ENCODE assay signal across 8 cellular contexts in the genomic region with DNA sequence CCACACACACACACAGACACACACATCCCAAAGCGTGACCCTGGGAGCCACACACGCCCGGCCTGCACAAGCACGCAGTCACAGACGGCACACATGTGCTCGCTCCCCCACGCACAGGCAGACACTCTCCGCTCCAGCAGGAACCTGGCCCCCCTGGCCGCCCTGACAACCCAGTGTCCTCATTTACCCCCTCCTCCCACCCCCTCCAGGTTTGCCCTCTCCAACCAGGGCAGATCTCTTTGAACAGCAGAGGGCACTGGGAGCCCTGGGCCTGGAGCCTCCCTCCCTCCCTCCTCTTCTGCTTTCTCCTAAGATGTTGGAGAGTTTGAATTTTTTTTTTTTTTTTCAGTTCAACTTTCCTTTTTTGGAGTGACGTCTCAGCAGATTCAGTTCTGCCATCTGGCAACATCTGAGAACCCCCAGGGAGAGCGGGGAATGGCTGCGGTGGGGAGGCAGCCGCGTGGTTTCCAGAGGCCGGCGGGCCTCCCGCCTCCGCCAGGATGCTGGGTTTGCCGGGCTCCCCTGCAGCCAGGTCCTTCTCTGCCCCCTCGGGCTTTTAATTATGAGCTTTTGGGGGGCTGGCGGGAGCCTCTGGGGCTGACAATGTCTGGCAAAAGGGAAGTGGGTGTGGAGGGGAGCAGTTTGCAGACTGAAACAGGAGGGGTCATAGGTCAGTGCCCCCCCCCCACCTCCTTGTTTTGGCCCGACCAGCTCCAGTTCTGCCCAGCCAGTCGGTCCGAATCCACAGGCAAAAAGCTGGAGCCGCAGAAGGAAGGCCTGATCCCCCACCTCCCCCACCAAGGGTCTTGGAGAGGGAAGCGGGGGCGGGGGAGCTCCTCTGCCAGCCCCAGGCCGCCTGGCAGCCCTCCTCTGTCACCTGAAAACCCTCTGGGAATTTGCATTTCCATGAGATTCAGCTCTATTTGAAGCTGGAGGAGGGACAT. TPM values are rescaled to one million over a fixed set of nuclear protein-coding genes. Genes with fewer than 3 reads are reported as not detected.
DNase-seq lines count a peak whose midpoint lies in the region; ATAC-seq and TF ChIP-seq lines count a peak whose summit lies in the region.

No MANE protein-coding gene starts in this region.

- peak; percentile 28 for ATAC-seq in HG03457 (IDR thresholded peaks at IDR 0.05; ENCODE audit: unreplicated experiment)
- peak; percentile 47 for ATAC-seq in left lobe of liver
- ATAC-seq in stimulated activated memory B cell treated with anti-CD40 and anti-IgM and Interleukin-4, amounts not matched to agents 10 μg/mL and 1 μg/mL and 100 μg/mL, for 72 hours, result peak; percentile 69
- ATAC-seq in HG03159 (IDR thresholded peaks at IDR 0.05; ENCODE audit: unreplicated experiment), result no peak

- DNase-seq in T-helper 1 cell (no peak), RPMI8226 (peak; percentile 84), coronary artery (ENCODE audit: low spot score) (peak; percentile 91), left lobe of liver (ENCODE audit: low spot score) (peak; percentile 55)

- H3K36me3 Mint-ChIP-seq in T-helper 1 cell treated with Interleukin-12 subunit alpha and Interleukin-12 subunit beta and Interleukin-4 antibody, amounts not matched to agents 30 μg/mL and 1 μg/mL, for 36 hours (ENCODE audit: low read depth), result no peaks in the 10 kb centered on the region
- H3K36me3 Mint-ChIP-seq in stimulated activated memory B cell treated with anti-CD40 and anti-IgM and Interleukin-4, amounts not matched to agents 10 μg/mL and 1 μg/mL and 100 μg/mL, for 72 hours, result no peaks in the 10 kb centered on the region

- no peaks in the 10 kb centered on the region for H3K9me3 Mint-ChIP-seq in T-helper 1 cell treated with Interleukin-12 subunit alpha and Interleukin-12 subunit beta and Interleukin-4 antibody, amounts not matched to agents 30 μg/mL and 1 μg/mL, for 36 hours
- H3K9me3 Mint-ChIP-seq in stimulated activated memory B cell treated with anti-CD40 and anti-IgM and Interleukin-4, amounts not matched to agents 10 μg/mL and 1 μg/mL and 100 μg/mL, for 72 hours, result no peaks in the 10 kb centered on the region

- peaks cover 12% of the 10 kb centered on the region for H3K4me1 Mint-ChIP-seq in T-helper 1 cell treated with Interleukin-12 subunit alpha and Interleukin-12 subunit beta and Interleukin-4 antibody, amounts not matched to agents 30 μg/mL and 1 μg/mL, for 36 hours (ENCODE audit: low read depth)
- peaks cover 50% of the 10 kb centered on the region for H3K4me1 Mint-ChIP-seq in stimulated activated memory B cell treated with anti-CD40 and anti-IgM and Interleukin-4, amounts not matched to agents 10 μg/mL and 1 μg/mL and 100 μg/mL, for 72 hours

- TF ChIP-seq CTCF in coronary artery (IDR thresholded peaks at IDR 0.05), result peak; percentile 26

- H3K4me3 ChIP-seq in coronary artery, result peak overlapping the region; percentile 98

- no peaks in the 10 kb centered on the region for H3K27me3 Mint-ChIP-seq in T-helper 1 cell treated with Interleukin-12 subunit alpha and Interleukin-12 subunit beta and Interleukin-4 antibody, amounts not matched to agents 30 μg/mL and 1 μg/mL, for 36 hours (ENCODE audit: low read depth)
- no peaks in the 10 kb centered on the region for H3K27me3 Mint-ChIP-seq in stimulated activated memory B cell treated with anti-CD40 and anti-IgM and Interleukin-4, amounts not matched to agents 10 μg/mL and 1 μg/mL and 100 μg/mL, for 72 hours

- peak overlapping the region; percentile 89 to 99 for H3K27ac ChIP-seq in coronary artery

- no peak overlapping the region for H3K27ac Mint-ChIP-seq in T-helper 1 cell treated with Interleukin-12 subunit alpha and Interleukin-12 subunit beta and Interleukin-4 antibody, amounts not matched to agents 30 μg/mL and 1 μg/mL, for 36 hours
- peak overlapping the region; percentile 81 for H3K27ac Mint-ChIP-seq in stimulated activated memory B cell treated with anti-CD40 and anti-IgM and Interleukin-4, amounts not matched to agents 10 μg/mL and 1 μg/mL and 100 μg/mL, for 72 hours

- H3K4me3 Mint-ChIP-seq in T-helper 1 cell treated with Interleukin-12 subunit alpha and Interleukin-12 subunit beta and Interleukin-4 antibody, amounts not matched to agents 30 μg/mL and 1 μg/mL, for 36 hours, result peak overlapping the region; percentile 76
- H3K4me3 Mint-ChIP-seq in stimulated activated memory B cell treated with anti-CD40 and anti-IgM and Interleukin-4, amounts not matched to agents 10 μg/mL and 1 μg/mL and 100 μg/mL, for 72 hours, result peak overlapping the region; percentile 60

RNA-seq across cellular contexts. Expression of a gene that starts 1.3 kb away (rescaled TPM):
- total RNA-seq in left lobe of liver, result 58.3 TPM

Comparison
In these comparisons a context has a peak if more than half of its experiments do, and no peak if none do; other contexts are left out.
1. DNase-seq: peak in RPMI8226 (single experiment), coronary artery (single experiment) and left lobe of liver (single experiment); none in T-helper 1 cell (0 of 5).